In the genomic region with DNA sequence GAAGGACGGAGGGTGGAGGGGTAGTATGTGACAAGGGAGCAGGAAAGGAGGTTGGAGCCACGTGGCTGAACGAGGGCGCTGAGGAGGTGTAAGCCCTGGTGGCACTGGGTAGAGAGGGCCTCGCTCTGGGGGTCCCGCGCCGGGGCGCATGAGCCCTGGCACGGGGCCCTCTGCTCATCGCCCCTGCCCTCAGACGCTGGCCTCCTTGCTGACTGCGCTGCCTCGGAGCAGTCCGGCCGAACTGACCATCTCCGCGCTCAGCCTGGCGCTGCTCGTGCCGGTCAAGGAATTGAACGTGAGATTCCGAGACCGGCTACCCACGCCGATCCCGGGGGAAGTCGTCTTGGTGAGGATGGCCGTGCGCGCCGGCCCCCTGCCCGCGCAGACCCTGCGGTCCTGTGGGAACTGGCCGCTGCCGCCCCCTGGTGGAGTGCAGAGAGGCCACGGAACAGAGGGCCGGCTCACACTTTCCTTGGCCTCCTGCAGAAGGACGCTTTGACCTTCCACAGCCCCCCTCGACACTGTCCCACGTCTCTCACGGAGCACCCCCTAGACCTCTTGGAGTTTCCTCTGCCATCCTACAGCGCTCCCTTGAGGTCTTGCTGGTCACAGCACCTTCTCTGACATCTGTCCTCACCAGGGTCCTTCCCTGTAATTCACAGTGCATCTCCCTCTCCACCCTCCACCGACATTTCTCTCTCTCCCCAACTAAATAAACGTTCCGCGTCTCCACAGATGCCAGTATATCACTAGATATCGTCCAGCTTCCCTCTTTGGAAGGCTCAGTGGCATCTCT, we compare ENCODE assay signal across 1 cellular context.
TF ChIP-seq lines count a peak whose summit lies in the region.

No MANE protein-coding gene starts in this region.

TF ChIP-seq in K562, 482 proteins besides CTCF, POLR2A, EP300 and RAD21 (continued from another document and continues in another):
- TF ChIP-seq, protein P1, sequence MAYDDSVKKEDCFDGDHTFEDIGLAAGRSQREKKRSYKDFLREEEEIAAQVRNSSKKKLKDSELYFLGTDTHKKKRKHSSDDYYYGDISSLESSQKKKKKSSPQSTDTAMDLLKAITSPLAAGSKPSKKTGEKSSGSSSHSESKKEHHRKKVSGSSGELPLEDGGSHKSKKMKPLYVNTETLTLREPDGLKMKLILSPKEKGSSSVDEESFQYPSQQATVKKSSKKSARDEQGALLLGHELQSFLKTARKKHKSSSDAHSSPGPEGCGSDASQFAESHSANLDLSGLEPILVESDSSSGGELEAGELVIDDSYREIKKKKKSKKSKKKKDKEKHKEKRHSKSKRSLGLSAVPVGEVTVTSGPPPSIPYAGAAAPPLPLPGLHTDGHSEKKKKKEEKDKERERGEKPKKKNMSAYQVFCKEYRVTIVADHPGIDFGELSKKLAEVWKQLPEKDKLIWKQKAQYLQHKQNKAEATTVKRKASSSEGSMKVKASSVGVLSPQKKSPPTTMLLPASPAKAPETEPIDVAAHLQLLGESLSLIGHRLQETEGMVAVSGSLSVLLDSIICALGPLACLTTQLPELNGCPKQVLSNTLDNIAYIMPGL (CRISPR knock-in tag; IDR thresholded peaks at IDR 0.05): no peak
- TF ChIP-seq HMGN3 (IDR thresholded peaks at IDR 0.05; ENCODE audit: borderline replicate concordance, extremely low read depth, insufficient read length, low read depth, low read length): peak; percentile 66
- no peak for TF ChIP-seq ZFPM2 (CRISPR knock-in tag; IDR thresholded peaks at IDR 0.05)
- no peak for TF ChIP-seq RBM34 (IDR thresholded peaks at IDR 0.05; ENCODE audit: borderline replicate concordance, insufficient read depth, low read length)
- no peak for TF ChIP-seq HIVEP1 (CRISPR knock-in tag; IDR thresholded peaks at IDR 0.05)
- TF ChIP-seq, protein P2, sequence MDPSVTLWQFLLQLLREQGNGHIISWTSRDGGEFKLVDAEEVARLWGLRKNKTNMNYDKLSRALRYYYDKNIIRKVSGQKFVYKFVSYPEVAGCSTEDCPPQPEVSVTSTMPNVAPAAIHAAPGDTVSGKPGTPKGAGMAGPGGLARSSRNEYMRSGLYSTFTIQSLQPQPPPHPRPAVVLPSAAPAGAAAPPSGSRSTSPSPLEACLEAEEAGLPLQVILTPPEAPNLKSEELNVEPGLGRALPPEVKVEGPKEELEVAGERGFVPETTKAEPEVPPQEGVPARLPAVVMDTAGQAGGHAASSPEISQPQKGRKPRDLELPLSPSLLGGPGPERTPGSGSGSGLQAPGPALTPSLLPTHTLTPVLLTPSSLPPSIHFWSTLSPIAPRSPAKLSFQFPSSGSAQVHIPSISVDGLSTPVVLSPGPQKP (CRISPR knock-in tag; IDR thresholded peaks at IDR 0.05): no peak
- TF ChIP-seq, protein P3, sequence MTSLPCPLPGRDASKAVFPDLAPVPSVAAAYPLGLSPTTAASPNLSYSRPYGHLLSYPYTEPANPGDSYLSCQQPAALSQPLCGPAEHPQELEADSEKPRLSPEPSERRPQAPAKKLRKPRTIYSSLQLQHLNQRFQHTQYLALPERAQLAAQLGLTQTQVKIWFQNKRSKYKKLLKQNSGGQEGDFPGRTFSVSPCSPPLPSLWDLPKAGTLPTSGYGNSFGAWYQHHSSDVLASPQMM (CRISPR knock-in tag; IDR thresholded peaks at IDR 0.05): no peak
- TF ChIP-seq PCBP1 (IDR thresholded peaks at IDR 0.05; ENCODE audit: low read depth, low read length, poor library complexity, severe bottlenecking): no peak
- TF ChIP-seq SNRNP70 (optimal IDR thresholded peaks at IDR 0.05; ENCODE audit: low read depth, low read length): no peak
- TF ChIP-seq, protein P4, sequence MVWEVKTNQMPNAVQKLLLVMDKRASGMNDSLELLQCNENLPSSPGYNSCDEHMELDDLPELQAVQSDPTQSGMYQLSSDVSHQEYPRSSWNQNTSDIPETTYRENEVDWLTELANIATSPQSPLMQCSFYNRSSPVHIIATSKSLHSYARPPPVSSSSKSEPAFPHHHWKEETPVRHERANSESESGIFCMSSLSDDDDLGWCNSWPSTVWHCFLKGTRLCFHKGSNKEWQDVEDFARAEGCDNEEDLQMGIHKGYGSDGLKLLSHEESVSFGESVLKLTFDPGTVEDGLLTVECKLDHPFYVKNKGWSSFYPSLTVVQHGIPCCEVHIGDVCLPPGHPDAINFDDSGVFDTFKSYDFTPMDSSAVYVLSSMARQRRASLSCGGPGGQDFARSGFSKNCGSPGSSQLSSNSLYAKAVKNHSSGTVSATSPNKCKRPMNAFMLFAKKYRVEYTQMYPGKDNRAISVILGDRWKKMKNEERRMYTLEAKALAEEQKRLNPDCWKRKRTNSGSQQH (CRISPR knock-in tag; IDR thresholded peaks at IDR 0.05): no peak
- TF ChIP-seq, protein P5, sequence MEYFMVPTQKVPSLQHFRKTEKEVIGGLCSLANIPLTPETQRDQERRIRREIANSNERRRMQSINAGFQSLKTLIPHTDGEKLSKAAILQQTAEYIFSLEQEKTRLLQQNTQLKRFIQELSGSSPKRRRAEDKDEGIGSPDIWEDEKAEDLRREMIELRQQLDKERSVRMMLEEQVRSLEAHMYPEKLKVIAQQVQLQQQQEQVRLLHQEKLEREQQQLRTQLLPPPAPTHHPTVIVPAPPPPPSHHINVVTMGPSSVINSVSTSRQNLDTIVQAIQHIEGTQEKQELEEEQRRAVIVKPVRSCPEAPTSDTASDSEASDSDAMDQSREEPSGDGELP (CRISPR knock-in tag; IDR thresholded peaks at IDR 0.05; ENCODE audit: borderline replicate concordance): no peak
- TF ChIP-seq, protein P6, sequence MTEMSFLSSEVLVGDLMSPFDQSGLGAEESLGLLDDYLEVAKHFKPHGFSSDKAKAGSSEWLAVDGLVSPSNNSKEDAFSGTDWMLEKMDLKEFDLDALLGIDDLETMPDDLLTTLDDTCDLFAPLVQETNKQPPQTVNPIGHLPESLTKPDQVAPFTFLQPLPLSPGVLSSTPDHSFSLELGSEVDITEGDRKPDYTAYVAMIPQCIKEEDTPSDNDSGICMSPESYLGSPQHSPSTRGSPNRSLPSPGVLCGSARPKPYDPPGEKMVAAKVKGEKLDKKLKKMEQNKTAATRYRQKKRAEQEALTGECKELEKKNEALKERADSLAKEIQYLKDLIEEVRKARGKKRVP (CRISPR knock-in tag; IDR thresholded peaks at IDR 0.05): no peak
- 0 out of 2 replicates have a peak, but pooled peaks have one; percentile 55 for TF ChIP-seq RBM14 (IDR thresholded peaks at IDR 0.05; ENCODE audit: borderline replicate concordance, insufficient read depth, low read depth, low read length)
- TF ChIP-seq, protein P7, sequence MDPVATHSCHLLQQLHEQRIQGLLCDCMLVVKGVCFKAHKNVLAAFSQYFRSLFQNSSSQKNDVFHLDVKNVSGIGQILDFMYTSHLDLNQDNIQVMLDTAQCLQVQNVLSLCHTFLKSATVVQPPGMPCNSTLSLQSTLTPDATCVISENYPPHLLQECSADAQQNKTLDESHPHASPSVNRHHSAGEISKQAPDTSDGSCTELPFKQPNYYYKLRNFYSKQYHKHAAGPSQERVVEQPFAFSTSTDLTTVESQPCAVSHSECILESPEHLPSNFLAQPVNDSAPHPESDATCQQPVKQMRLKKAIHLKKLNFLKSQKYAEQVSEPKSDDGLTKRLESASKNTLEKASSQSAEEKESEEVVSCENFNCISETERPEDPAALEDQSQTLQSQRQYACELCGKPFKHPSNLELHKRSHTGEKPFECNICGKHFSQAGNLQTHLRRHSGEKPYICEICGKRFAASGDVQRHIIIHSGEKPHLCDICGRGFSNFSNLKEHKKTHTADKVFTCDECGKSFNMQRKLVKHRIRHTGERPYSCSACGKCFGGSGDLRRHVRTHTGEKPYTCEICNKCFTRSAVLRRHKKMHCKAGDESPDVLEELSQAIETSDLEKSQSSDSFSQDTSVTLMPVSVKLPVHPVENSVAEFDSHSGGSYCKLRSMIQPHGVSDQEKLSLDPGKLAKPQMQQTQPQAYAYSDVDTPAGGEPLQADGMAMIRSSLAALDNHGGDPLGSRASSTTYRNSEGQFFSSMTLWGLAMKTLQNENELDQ (CRISPR knock-in tag; IDR thresholded peaks at IDR 0.05; ENCODE audit: borderline replicate concordance): no peak
- no peak for TF ChIP-seq ZNF707 (CRISPR knock-in tag; conservative IDR thresholded peaks at IDR 0.05)
- TF ChIP-seq MCM7 (IDR thresholded peaks at IDR 0.05): no peak
- TF ChIP-seq SIN3A (IDR thresholded peaks at IDR 0.05; ENCODE audit: borderline replicate concordance in 2 of 2, control insufficient read depth in 1 of 2, low read depth in 2 of 2, low read length in 2 of 2): no peak
- no peak for TF ChIP-seq NELFE (IDR thresholded peaks at IDR 0.05; ENCODE audit: insufficient read depth, insufficient read length)
- no peak for TF ChIP-seq BRCA1 (IDR thresholded peaks at IDR 0.05)
- TF ChIP-seq BRCA1 (CRISPR knock-in tag; IDR thresholded peaks at IDR 0.05): no peak
- peak; percentile 15; the same call in 1 of the 2 replicates for TF ChIP-seq PHF8 (IDR thresholded peaks at IDR 0.05; ENCODE audit: borderline replicate concordance, low read length)
- no peak for TF ChIP-seq DNMT1 (IDR thresholded peaks at IDR 0.05)
- TF ChIP-seq, protein P8, sequence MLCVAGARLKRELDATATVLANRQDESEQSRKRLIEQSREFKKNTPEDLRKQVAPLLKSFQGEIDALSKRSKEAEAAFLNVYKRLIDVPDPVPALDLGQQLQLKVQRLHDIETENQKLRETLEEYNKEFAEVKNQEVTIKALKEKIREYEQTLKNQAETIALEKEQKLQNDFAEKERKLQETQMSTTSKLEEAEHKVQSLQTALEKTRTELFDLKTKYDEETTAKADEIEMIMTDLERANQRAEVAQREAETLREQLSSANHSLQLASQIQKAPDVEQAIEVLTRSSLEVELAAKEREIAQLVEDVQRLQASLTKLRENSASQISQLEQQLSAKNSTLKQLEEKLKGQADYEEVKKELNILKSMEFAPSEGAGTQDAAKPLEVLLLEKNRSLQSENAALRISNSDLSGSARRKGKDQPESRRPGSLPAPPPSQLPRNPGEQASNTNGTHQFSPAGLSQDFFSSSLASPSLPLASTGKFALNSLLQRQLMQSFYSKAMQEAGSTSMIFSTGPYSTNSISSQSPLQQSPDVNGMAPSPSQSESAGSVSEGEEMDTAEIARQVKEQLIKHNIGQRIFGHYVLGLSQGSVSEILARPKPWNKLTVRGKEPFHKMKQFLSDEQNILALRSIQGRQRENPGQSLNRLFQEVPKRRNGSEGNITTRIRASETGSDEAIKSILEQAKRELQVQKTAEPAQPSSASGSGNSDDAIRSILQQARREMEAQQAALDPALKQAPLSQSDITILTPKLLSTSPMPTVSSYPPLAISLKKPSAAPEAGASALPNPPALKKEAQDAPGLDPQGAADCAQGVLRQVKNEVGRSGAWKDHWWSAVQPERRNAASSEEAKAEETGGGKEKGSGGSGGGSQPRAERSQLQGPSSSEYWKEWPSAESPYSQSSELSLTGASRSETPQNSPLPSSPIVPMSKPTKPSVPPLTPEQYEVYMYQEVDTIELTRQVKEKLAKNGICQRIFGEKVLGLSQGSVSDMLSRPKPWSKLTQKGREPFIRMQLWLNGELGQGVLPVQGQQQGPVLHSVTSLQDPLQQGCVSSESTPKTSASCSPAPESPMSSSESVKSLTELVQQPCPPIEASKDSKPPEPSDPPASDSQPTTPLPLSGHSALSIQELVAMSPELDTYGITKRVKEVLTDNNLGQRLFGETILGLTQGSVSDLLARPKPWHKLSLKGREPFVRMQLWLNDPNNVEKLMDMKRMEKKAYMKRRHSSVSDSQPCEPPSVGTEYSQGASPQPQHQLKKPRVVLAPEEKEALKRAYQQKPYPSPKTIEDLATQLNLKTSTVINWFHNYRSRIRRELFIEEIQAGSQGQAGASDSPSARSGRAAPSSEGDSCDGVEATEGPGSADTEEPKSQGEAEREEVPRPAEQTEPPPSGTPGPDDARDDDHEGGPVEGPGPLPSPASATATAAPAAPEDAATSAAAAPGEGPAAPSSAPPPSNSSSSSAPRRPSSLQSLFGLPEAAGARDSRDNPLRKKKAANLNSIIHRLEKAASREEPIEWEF (CRISPR knock-in tag; IDR thresholded peaks at IDR 0.05): no peak
- TF ChIP-seq ZNF57 (CRISPR knock-in tag; IDR thresholded peaks at IDR 0.05): no peak
- no peak for TF ChIP-seq TARDBP (IDR thresholded peaks at IDR 0.05)
- TF ChIP-seq, protein P9, sequence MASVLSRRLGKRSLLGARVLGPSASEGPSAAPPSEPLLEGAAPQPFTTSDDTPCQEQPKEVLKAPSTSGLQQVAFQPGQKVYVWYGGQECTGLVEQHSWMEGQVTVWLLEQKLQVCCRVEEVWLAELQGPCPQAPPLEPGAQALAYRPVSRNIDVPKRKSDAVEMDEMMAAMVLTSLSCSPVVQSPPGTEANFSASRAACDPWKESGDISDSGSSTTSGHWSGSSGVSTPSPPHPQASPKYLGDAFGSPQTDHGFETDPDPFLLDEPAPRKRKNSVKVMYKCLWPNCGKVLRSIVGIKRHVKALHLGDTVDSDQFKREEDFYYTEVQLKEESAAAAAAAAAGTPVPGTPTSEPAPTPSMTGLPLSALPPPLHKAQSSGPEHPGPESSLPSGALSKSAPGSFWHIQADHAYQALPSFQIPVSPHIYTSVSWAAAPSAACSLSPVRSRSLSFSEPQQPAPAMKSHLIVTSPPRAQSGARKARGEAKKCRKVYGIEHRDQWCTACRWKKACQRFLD (CRISPR knock-in tag; IDR thresholded peaks at IDR 0.05): no peak
- no peak for TF ChIP-seq BCL6 (CRISPR knock-in tag; IDR thresholded peaks at IDR 0.05)
- TF ChIP-seq ZFP36 (IDR thresholded peaks at IDR 0.05; ENCODE audit: low read depth, low read length, partially characterized antibody): no peak
- TF ChIP-seq, protein P10, sequence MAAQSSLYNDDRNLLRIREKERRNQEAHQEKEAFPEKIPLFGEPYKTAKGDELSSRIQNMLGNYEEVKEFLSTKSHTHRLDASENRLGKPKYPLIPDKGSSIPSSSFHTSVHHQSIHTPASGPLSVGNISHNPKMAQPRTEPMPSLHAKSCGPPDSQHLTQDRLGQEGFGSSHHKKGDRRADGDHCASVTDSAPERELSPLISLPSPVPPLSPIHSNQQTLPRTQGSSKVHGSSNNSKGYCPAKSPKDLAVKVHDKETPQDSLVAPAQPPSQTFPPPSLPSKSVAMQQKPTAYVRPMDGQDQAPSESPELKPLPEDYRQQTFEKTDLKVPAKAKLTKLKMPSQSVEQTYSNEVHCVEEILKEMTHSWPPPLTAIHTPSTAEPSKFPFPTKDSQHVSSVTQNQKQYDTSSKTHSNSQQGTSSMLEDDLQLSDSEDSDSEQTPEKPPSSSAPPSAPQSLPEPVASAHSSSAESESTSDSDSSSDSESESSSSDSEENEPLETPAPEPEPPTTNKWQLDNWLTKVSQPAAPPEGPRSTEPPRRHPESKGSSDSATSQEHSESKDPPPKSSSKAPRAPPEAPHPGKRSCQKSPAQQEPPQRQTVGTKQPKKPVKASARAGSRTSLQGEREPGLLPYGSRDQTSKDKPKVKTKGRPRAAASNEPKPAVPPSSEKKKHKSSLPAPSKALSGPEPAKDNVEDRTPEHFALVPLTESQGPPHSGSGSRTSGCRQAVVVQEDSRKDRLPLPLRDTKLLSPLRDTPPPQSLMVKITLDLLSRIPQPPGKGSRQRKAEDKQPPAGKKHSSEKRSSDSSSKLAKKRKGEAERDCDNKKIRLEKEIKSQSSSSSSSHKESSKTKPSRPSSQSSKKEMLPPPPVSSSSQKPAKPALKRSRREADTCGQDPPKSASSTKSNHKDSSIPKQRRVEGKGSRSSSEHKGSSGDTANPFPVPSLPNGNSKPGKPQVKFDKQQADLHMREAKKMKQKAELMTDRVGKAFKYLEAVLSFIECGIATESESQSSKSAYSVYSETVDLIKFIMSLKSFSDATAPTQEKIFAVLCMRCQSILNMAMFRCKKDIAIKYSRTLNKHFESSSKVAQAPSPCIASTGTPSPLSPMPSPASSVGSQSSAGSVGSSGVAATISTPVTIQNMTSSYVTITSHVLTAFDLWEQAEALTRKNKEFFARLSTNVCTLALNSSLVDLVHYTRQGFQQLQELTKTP (IDR thresholded peaks at IDR 0.05; ENCODE audit: low read depth in 1 of 2, partially characterized antibody in 2 of 2): no peak
- TF ChIP-seq, protein P11, sequence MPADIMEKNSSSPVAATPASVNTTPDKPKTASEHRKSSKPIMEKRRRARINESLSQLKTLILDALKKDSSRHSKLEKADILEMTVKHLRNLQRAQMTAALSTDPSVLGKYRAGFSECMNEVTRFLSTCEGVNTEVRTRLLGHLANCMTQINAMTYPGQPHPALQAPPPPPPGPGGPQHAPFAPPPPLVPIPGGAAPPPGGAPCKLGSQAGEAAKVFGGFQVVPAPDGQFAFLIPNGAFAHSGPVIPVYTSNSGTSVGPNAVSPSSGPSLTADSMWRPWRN (IDR thresholded peaks at IDR 0.05; ENCODE audit: low read depth): no peak
- no peak for TF ChIP-seq ZNF134 (CRISPR knock-in tag; conservative IDR thresholded peaks at IDR 0.05)
